10 cellular contexts compared by ENCODE assay signal in genomic region chr4:174538123-174538875, GRCh38. TPM values are rescaled to one million over a fixed set of nuclear protein-coding genes. Genes with fewer than 3 reads are reported as not detected.
DNase-seq lines count a peak whose midpoint lies in the region; ATAC-seq, FAIRE-seq and TF ChIP-seq lines count a peak whose summit lies in the region.
"Had no signal": no experiment of that assay in that cellular context is flagged by ENCODE, and none has a peak within 500 bp of the region (broad histone marks: within the 10 kb centered on the region; RNA-seq: fewer than 3 reads in every experiment).

No MANE protein-coding gene starts in this region.

- no peak overlapping the region for H3K4me3 Mint-ChIP-seq in activated CD4-positive, alpha-beta T cell treated with anti-CD3 and anti-CD28 coated beads for 36 hours
- H3K4me3 Mint-ChIP-seq in activated CD4-positive, alpha-beta T cell treated with anti-CD3 and anti-CD28 coated beads, Interleukin-2, amount 10 ng/mL, durations not matched to agents 7 days and 5 days: no peak overlapping the region
- no peak overlapping the region for H3K4me3 Mint-ChIP-seq in endodermal cell
- H3K4me3 Mint-ChIP-seq: activated B cell treated with CpG ODN at 0.5 μM for 24 hours; dendritic cell treated with granulocyte-macrophage colony-stimulating factor and Interleukin-4, amounts not matched to agents 40 ng/mL and 50 ng/mL, for 4 days had no signal

- WGBS in smooth muscle cell (ENCODE audit: low lambda C conversion rate): 87% methylated on average over 4 of the region's 4 CpGs
- WGBS in endodermal cell (ENCODE audit: insufficient coverage in 1 of 2, insufficient read length in 1 of 2), 2 experiments: 72% methylated on average over 4 of the region's 4 CpGs; no CpG with 5 or more reads in 1 of the 2 experiments
- 70 to 86% (median 75%) methylated on average over 4 of the region's 4 CpGs for WGBS in small intestine, 3 donors

- H3K27ac Mint-ChIP-seq in activated CD4-positive, alpha-beta T cell treated with anti-CD3 and anti-CD28 coated beads for 36 hours: no peak overlapping the region
- H3K27ac Mint-ChIP-seq in activated CD4-positive, alpha-beta T cell treated with anti-CD3 and anti-CD28 coated beads, Interleukin-2, amount 10 ng/mL, durations not matched to agents 7 days and 5 days: no peak overlapping the region
- H3K27ac Mint-ChIP-seq in endodermal cell: no peak overlapping the region
- H3K27ac Mint-ChIP-seq: activated B cell treated with CpG ODN at 0.5 μM for 24 hours; dendritic cell treated with granulocyte-macrophage colony-stimulating factor and Interleukin-4, amounts not matched to agents 40 ng/mL and 50 ng/mL, for 4 days had no signal

- no peaks in the 10 kb centered on the region for H3K4me1 Mint-ChIP-seq in activated CD4-positive, alpha-beta T cell treated with anti-CD3 and anti-CD28 coated beads for 36 hours
- H3K4me1 Mint-ChIP-seq in activated CD4-positive, alpha-beta T cell treated with anti-CD3 and anti-CD28 coated beads, Interleukin-2, amount 10 ng/mL, durations not matched to agents 7 days and 5 days: peaks cover 7% of the 10 kb centered on the region
- H3K4me1 Mint-ChIP-seq in endodermal cell: no peaks in the 10 kb centered on the region
- H3K4me1 Mint-ChIP-seq: activated B cell treated with CpG ODN at 0.5 μM for 24 hours had no signal

- H3K79me2 ChIP-seq in smooth muscle cell (ENCODE audit: low read depth): no peaks in the 10 kb centered on the region

- CTCF ChIA-PET in activated CD4-positive, alpha-beta T cell treated with anti-CD3 and anti-CD28 coated beads for 36 hours (lab: Charles Lee): no interaction called here
- CTCF ChIA-PET in activated CD4-positive, alpha-beta T cell treated with anti-CD3 and anti-CD28 coated beads, Interleukin-2, amount 10 ng/mL, durations not matched to agents 7 days and 5 days (lab: Charles Lee): no interaction called here

- no peaks in the 10 kb centered on the region for H3K27me3 ChIP-seq in smooth muscle cell (ENCODE audit: low read depth)
- H3K27me3 ChIP-seq in endodermal cell (ENCODE audit: control insufficient read depth, insufficient read depth, low read length, poor library complexity, severe bottlenecking): no peaks in the 10 kb centered on the region
- no peaks in the 10 kb centered on the region for H3K27me3 ChIP-seq in small intestine (ENCODE audit: control insufficient read depth in 2 of 2, insufficient read depth in 2 of 2, low read length in 2 of 2)

- H3K4me3 ChIP-seq in smooth muscle cell: no peak overlapping the region
- no peak overlapping the region for H3K4me3 ChIP-seq in endodermal cell (ENCODE audit: low read length)
- no peak overlapping the region for H3K4me3 ChIP-seq in small intestine (ENCODE audit: low read depth in 1 of 2, low read length in 2 of 2)

- POLR2A ChIA-PET in activated CD4-positive, alpha-beta T cell treated with anti-CD3 and anti-CD28 coated beads for 36 hours (lab: Charles Lee): no interaction called here
- POLR2A ChIA-PET in activated CD4-positive, alpha-beta T cell treated with anti-CD3 and anti-CD28 coated beads, Interleukin-2, amount 10 ng/mL, durations not matched to agents 7 days and 5 days (lab: Charles Lee): interaction anchor here (0.6 kb wide), 1 partner anchor 28 kb away, joined by 3 read pairs; no protein-coding TSS in a partner anchor

- no peaks in the 10 kb centered on the region for H3K9me3 Mint-ChIP-seq in activated CD4-positive, alpha-beta T cell treated with anti-CD3 and anti-CD28 coated beads for 36 hours (ENCODE audit: low read depth)
- H3K9me3 Mint-ChIP-seq in activated CD4-positive, alpha-beta T cell treated with anti-CD3 and anti-CD28 coated beads, Interleukin-2, amount 10 ng/mL, durations not matched to agents 7 days and 5 days: no peaks in the 10 kb centered on the region
- no peaks in the 10 kb centered on the region for H3K9me3 Mint-ChIP-seq in endodermal cell
- H3K9me3 Mint-ChIP-seq: activated B cell treated with CpG ODN at 0.5 μM for 24 hours; dendritic cell treated with granulocyte-macrophage colony-stimulating factor and Interleukin-4, amounts not matched to agents 40 ng/mL and 50 ng/mL, for 4 days had no signal

- intact Hi-C loops in activated CD4-positive, alpha-beta T cell treated with anti-CD3 and anti-CD28 coated beads for 36 hours (cut with DNase I, micrococcal nuclease): no loop called here

- no peaks in the 10 kb centered on the region for H3K4me1 ChIP-seq in smooth muscle cell (ENCODE audit: low read depth)
- H3K4me1 ChIP-seq in endodermal cell (ENCODE audit: control insufficient read depth, insufficient read depth, low read length): no peaks in the 10 kb centered on the region
- H3K4me1 ChIP-seq in small intestine (ENCODE audit: control insufficient read depth in 2 of 2, insufficient read depth in 1 of 2, low read depth in 1 of 2, low read length in 1 of 2): no peaks in the 10 kb centered on the region

- H3K36me3 Mint-ChIP-seq in activated CD4-positive, alpha-beta T cell treated with anti-CD3 and anti-CD28 coated beads for 36 hours (ENCODE audit: low read depth): no peaks in the 10 kb centered on the region
- H3K36me3 Mint-ChIP-seq in activated CD4-positive, alpha-beta T cell treated with anti-CD3 and anti-CD28 coated beads, Interleukin-2, amount 10 ng/mL, durations not matched to agents 7 days and 5 days (ENCODE audit: low read depth): no peaks in the 10 kb centered on the region
- no peaks in the 10 kb centered on the region for H3K36me3 Mint-ChIP-seq in endodermal cell (ENCODE audit: low read depth)

- H3K27ac ChIP-seq in smooth muscle cell (ENCODE audit: low read depth): peak overlapping the region; percentile 26
- H3K27ac ChIP-seq in endodermal cell (ENCODE audit: low read depth, low read length): no peak overlapping the region
- no peak overlapping the region for H3K27ac ChIP-seq in small intestine (ENCODE audit: low read depth in 1 of 2, low read length in 1 of 2)

- ATAC-seq in activated CD4-positive, alpha-beta T cell treated with anti-CD3 and anti-CD28 coated beads for 36 hours: peak; percentile 49
- peak; percentile 89 for ATAC-seq in HG02678 (IDR thresholded peaks at IDR 0.05; ENCODE audit: unreplicated experiment)

- H3K9ac ChIP-seq in smooth muscle cell (ENCODE audit: low read depth): no peak overlapping the region
- H3K9ac ChIP-seq in endodermal cell (ENCODE audit: extremely low read depth, low read length, poor library complexity, severe bottlenecking): no peak overlapping the region

- no peaks in the 10 kb centered on the region for H3K27me3 Mint-ChIP-seq in activated CD4-positive, alpha-beta T cell treated with anti-CD3 and anti-CD28 coated beads for 36 hours
- H3K27me3 Mint-ChIP-seq in activated CD4-positive, alpha-beta T cell treated with anti-CD3 and anti-CD28 coated beads, Interleukin-2, amount 10 ng/mL, durations not matched to agents 7 days and 5 days: no peaks in the 10 kb centered on the region
- no peaks in the 10 kb centered on the region for H3K27me3 Mint-ChIP-seq in endodermal cell (ENCODE audit: insufficient read depth)

- H3K36me3 ChIP-seq in smooth muscle cell (ENCODE audit: low read depth): no peaks in the 10 kb centered on the region
- no peaks in the 10 kb centered on the region for H3K36me3 ChIP-seq in endodermal cell (ENCODE audit: control insufficient read depth, insufficient read depth, low read length)
- no peaks in the 10 kb centered on the region for H3K36me3 ChIP-seq in small intestine (ENCODE audit: control insufficient read depth in 2 of 2, insufficient read depth in 2 of 2, low read length in 2 of 2)

- DNase-seq in activated CD4-positive, alpha-beta T cell treated with anti-CD3 and anti-CD28 coated beads for 36 hours: peak; percentile 8
- no peak for DNase-seq in activated CD4-positive, alpha-beta T cell treated with anti-CD3 and anti-CD28 coated beads, Interleukin-2, amount 10 ng/mL, durations not matched to agents 7 days and 5 days
- DNase-seq in M059J (ENCODE audit: low read depth): peak; percentile 62
- no peak for DNase-seq in smooth muscle cell (lab: John Stamatoyannopoulos, UW; ENCODE audit: unreplicated experiment)
- no peak for DNase-seq in endodermal cell
- DNase-seq in small intestine: no peak
- DNase-seq in NCI-H82 treated with DMSO at 0.1 percent for 48 hours (lab: John Stamatoyannopoulos, UW; ENCODE audit: unreplicated experiment): no peak
- DNase-seq: activated B cell treated with CpG ODN at 0.5 μM for 24 hours had no signal

- H3F3A ChIP-seq in smooth muscle cell (ENCODE audit: low read depth): no peaks in the 10 kb centered on the region

- TF ChIP-seq CTCF in smooth muscle cell (IDR thresholded peaks at IDR 0.05; ENCODE audit: borderline replicate concordance, insufficient read depth, poor library complexity, severe bottlenecking): no peak
- no peak for TF ChIP-seq CTCF in endodermal cell (conservative IDR thresholded peaks at IDR 0.05)

- no peak overlapping the region for H2AFZ ChIP-seq in smooth muscle cell (ENCODE audit: low read depth)

- no peaks in the 10 kb centered on the region for H4K20me1 ChIP-seq in smooth muscle cell (ENCODE audit: low read depth)

- no peak for FAIRE-seq in small intestine (lab: Jason Lieb, UNC)

- H3K9me3 ChIP-seq in smooth muscle cell (replicated peaks; ENCODE audit: low read depth): no peaks in the 10 kb centered on the region
- no peaks in the 10 kb centered on the region for H3K9me3 ChIP-seq in endodermal cell (ENCODE audit: control insufficient read depth, low read length)
- no peaks in the 10 kb centered on the region for H3K9me3 ChIP-seq in small intestine (ENCODE audit: control insufficient read depth, low read depth)

- H3K4me2 ChIP-seq in smooth muscle cell: no peak overlapping the region

RNA-seq across cellular contexts. Expression of gene HPGD, which starts 16.0 kb away (rescaled TPM):
- total RNA-seq in activated CD4-positive, alpha-beta T cell treated with anti-CD3 and anti-CD28 coated beads for 36 hours: 1 to 10 TPM; 1.6 to 2.5 TPM
- total RNA-seq in activated CD4-positive, alpha-beta T cell treated with anti-CD3 and anti-CD28 coated beads, Interleukin-2, amount 10 ng/mL, durations not matched to agents 7 days and 5 days: 1 to 10 TPM; 7.3 to 9.3 TPM
- total RNA-seq in M059J (2014; rRNA removed; shearing (Covaris generic)): 2.6 and 3.7 TPM in 2 replicates
- total RNA-seq in smooth muscle cell: 18.7 and 20.0 TPM in 2 replicates
- 0.97 and 13.1 TPM in 2 replicates for polyA plus RNA-seq in smooth muscle cell
- 10 to 100 TPM in 1 of 2 donors, 1 to 10 TPM in 1; 1.2 to 27.7 TPM for total RNA-seq in endodermal cell
- polyA plus RNA-seq in endodermal cell (2013, experiment 1 of 2): 0.78 TPM
- polyA plus RNA-seq in endodermal cell (2013, experiment 2 of 2): 0.79 TPM
- 100 to 1,000 TPM in 2 of 3 donors, 10 to 100 TPM in 1; 60.9 to 399 (median 215) TPM for polyA plus RNA-seq in small intestine
- total RNA-seq: activated B cell treated with CpG ODN at 0.5 μM for 24 hours had no signal

Comparison
In these comparisons a context has a peak if more than half of its experiments do, and no peak if none do; other contexts are left out.
1. DNase-seq: peak in activated CD4-positive, alpha-beta T cell treated with anti-CD3 and anti-CD28 coated beads for 36 hours (single experiment) and M059J (single experiment); none in activated CD4-positive, alpha-beta T cell treated with anti-CD3 and anti-CD28 coated beads, Interleukin-2, amount 10 ng/mL, durations not matched to agents 7 days and 5 days (single experiment), smooth muscle cell (single experiment), endodermal cell (single experiment), small intestine (single experiment) and NCI-H82 treated with DMSO at 0.1 percent for 48 hours (single experiment).